10 cellular contexts compared by ENCODE assay signal in the genomic region with DNA sequence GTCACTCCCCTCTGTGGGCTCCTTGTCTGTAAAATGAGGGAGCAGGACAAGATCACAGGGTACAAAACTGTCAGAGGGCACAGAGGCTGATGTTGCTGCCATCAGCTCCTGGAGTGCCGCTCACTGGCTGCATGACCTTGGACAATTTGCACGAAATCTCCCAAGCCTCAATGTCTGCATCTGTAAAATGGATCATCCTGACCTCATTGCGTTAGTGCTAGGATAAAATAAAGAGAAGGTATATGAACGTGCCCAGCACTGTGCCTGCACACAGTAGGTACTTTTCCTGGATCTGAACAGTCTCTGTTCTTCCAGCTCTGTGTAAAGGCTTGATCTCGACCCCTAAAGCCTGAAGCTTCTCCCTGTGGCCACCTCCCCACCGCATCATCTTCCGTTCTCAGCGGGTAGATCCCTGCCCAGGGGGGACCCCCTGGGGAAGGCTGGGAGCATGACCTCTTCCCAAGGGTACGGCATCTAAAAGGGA. TPM values are rescaled to one million over a fixed set of nuclear protein-coding genes. Genes with fewer than 3 reads are reported as not detected.
DNase-seq lines count a peak whose midpoint lies in the region; ATAC-seq and TF ChIP-seq lines count a peak whose summit lies in the region.
"Had no signal": no experiment of that assay in that cellular context is flagged by ENCODE, and none has a peak within 500 bp of the region (broad histone marks: within the 10 kb centered on the region; RNA-seq: fewer than 3 reads in every experiment).

No MANE protein-coding gene starts in this region.

- H3K27ac ChIP-seq in breast epithelium (peak overlapping the region; percentile 52 to 81), caudate nucleus (ENCODE audit: low read depth, low read length) (peak overlapping the region; percentile 46), muscle layer of colon (ENCODE audit: low read depth, low read length) (peak overlapping the region; percentile 17), upper lobe of right lung (peak overlapping the region; percentile 81)

- H3K4me1 Mint-ChIP-seq in MCF 10A (ENCODE audit: insufficient read depth, unreplicated experiment) = peaks cover 6% of the 10 kb centered on the region

- CTCF ChIA-PET in MCF 10A (lab: Yijun Ruan, JAX) = interaction anchor here (0.6 kb wide), 1 partner anchor 1145 kb away, joined by 3 read pairs; no protein-coding TSS in a partner anchor

- TF ChIP-seq CTCF in breast epithelium (IDR thresholded peaks at IDR 0.05) (no peak), MCF 10A (IDR thresholded peaks at IDR 0.05; ENCODE audit: unreplicated experiment) (no peak), upper lobe of right lung (IDR thresholded peaks at IDR 0.05) (no peak)

- TF ChIP-seq POLR2A in breast epithelium (IDR thresholded peaks at IDR 0.05) = no peak

- no peaks in the 10 kb centered on the region for H3K9me3 Mint-ChIP-seq in MCF 10A (ENCODE audit: unreplicated experiment)

- H3K9me3 ChIP-seq in breast epithelium (no peaks in the 10 kb centered on the region), muscle layer of colon (ENCODE audit: low read length) (no peaks in the 10 kb centered on the region), upper lobe of right lung (no peaks in the 10 kb centered on the region)

- H3K4me1 ChIP-seq in breast epithelium (peaks cover 3 to 4% of the 10 kb centered on the region in 2 donors), muscle layer of colon (ENCODE audit: insufficient read depth, low read length) (peaks cover 35% of the 10 kb centered on the region), upper lobe of right lung (peaks cover 90% of the 10 kb centered on the region)

- peaks cover 27% of the 10 kb centered on the region for H3K27me3 Mint-ChIP-seq in MCF 10A (ENCODE audit: insufficient read depth, unreplicated experiment)

- H3K4me3 Mint-ChIP-seq in MCF 10A (ENCODE audit: unreplicated experiment) = no peak overlapping the region

- intact Hi-C loops in breast epithelium (cut with DNase I; ENCODE audit: low total_unique reads) = loop anchor here (5.0 kb wide), 1 partner anchor 1127 kb away; no protein-coding TSS in a partner anchor
- intact Hi-C loops in MCF 10A (cut with micrococcal nuclease) = no loop called here
- intact Hi-C loops in upper lobe of right lung (cut with DNase I) = no loop called here

- POLR2A ChIA-PET in MCF 10A (lab: Yijun Ruan, JAX) = no interaction called here

- no peak for DNase-seq in breast epithelium (ENCODE audit: low spot score in 2 of 2)
- DNase-seq in MCF 10A (ENCODE audit: unreplicated experiment) = no peak
- DNase-seq in caudate nucleus (lab: John Stamatoyannopoulos, UW) = no peak
- DNase-seq in upper lobe of right lung = no peak
- no peak for DNase-seq in mucosa of gallbladder (ENCODE audit: low spot score)
- DNase-seq in NAMALWA (ENCODE audit: low spot score) = no peak
- DNase-seq: GOT3, NCI-H2171 had no signal

- no peaks in the 10 kb centered on the region for H3K27me3 ChIP-seq in breast epithelium
- H3K27me3 ChIP-seq in muscle layer of colon (ENCODE audit: control insufficient read depth in 1 of 2, insufficient read depth in 2 of 2, low read length in 2 of 2) = no peaks in the 10 kb centered on the region
- no peaks in the 10 kb centered on the region for H3K27me3 ChIP-seq in upper lobe of right lung

- no peaks in the 10 kb centered on the region for H3K36me3 Mint-ChIP-seq in MCF 10A (ENCODE audit: insufficient read depth, unreplicated experiment)

- H3K36me3 ChIP-seq in breast epithelium = no peaks in the 10 kb centered on the region
- no peaks in the 10 kb centered on the region for H3K36me3 ChIP-seq in muscle layer of colon (ENCODE audit: insufficient read depth, low read length)
- no peaks in the 10 kb centered on the region for H3K36me3 ChIP-seq in upper lobe of right lung

- ATAC-seq in upper lobe of right lung = no peak
- ATAC-seq in GM21526 (IDR thresholded peaks at IDR 0.05; ENCODE audit: low FRiP score, unreplicated experiment) = no peak

- no peak overlapping the region for H3K9ac ChIP-seq in muscle layer of colon (ENCODE audit: low read length)

- no peak overlapping the region for H3K27ac Mint-ChIP-seq in MCF 10A (ENCODE audit: low read depth, unreplicated experiment)

- H3K4me3 ChIP-seq in breast epithelium = no peak overlapping the region
- no peak overlapping the region for H3K4me3 ChIP-seq in muscle layer of colon (ENCODE audit: low read depth in 1 of 2, low read length in 2 of 2)
- H3K4me3 ChIP-seq in upper lobe of right lung = no peak overlapping the region

- no TSS peak for BruUV-seq in MCF 10A (replicated peaks; lab: Mats Ljungman, UMichigan)

RNA-seq across cellular contexts. Expression of a gene that starts 12.9 kb away (rescaled TPM):
- total RNA-seq in breast epithelium = 10 to 100 TPM; 25.0 to 48.8 (median 35.1) TPM
- 0.22 TPM in 1 of 2 replicates, not detected in the other for total RNA-seq in MCF 10A (2022)
- 62.4 TPM for total RNA-seq in upper lobe of right lung
- 50.4 TPM for total RNA-seq in mucosa of gallbladder

RNA-seq across cellular contexts. Expression of a gene that starts 50.1 kb away (rescaled TPM):
- total RNA-seq in breast epithelium = 100 to 1,000 TPM in 1 of 3 donors, 10 to 100 TPM in 2; 73.9 to 115 (median 96.4) TPM
- 36.5 and 39.3 TPM in 2 replicates for total RNA-seq in MCF 10A (2022)
- total RNA-seq in upper lobe of right lung = 74.7 TPM
- 69.0 TPM for total RNA-seq in mucosa of gallbladder

Comparison
In these comparisons a context has a peak if more than half of its experiments do, and no peak if none do; other contexts are left out.
1. RNA of a gene that starts 12.9 kb away (total RNA-seq): 62.4 TPM in upper lobe of right lung (single experiment), 50.4 TPM in mucosa of gallbladder (single experiment) and 25.0 to 48.8 TPM in breast epithelium; 0.22 TPM in MCF 10A; every median in the first group is over 10 times any median in the second.
2. H3K27ac ChIP-seq: peak in every context shown above with its lines; median percentile 81 in upper lobe of right lung; 66 in breast epithelium; 46 in caudate nucleus; 17 in muscle layer of colon.